ENCODE assay signal across 18 cellular contexts in genomic region chr5:39019231-39019630, GRCh38.
"Had no signal": no experiment of that assay in that cellular context is flagged by ENCODE, and none has a peak within 500 bp of the region (broad histone marks: within the 10 kb centered on the region; RNA-seq: fewer than 3 reads in every experiment).

No MANE protein-coding gene starts in this region.

- H3K9me3 ChIP-seq: esophagus squamous epithelium, suprapubic skin, transverse colon, vagina had no signal

- H3K27me3 Mint-ChIP-seq: activated CD4-positive, alpha-beta T cell treated with anti-CD3 and anti-CD28 coated beads for 36 hours; activated naive CD8-positive, alpha-beta T cell treated with anti-CD3 and anti-CD28 coated beads for 36 hours; effector memory CD8-positive, alpha-beta T cell; stimulated activated naive CD8-positive, alpha-beta T cell treated with anti-CD3 and anti-CD28 coated beads, Interleukin-15, amount 100 ng/mL, for 72 hours had no signal

- ATAC-seq: activated CD4-positive, alpha-beta T cell treated with anti-CD3 and anti-CD28 coated beads for 36 hours; effector memory CD8-positive, alpha-beta T cell; left ventricle myocardium superior; sciatic nerve; stimulated activated naive CD8-positive, alpha-beta T cell treated with anti-CD3 and anti-CD28 coated beads, Interleukin-15, amount 100 ng/mL, for 72 hours had no signal

- H3K9me3 Mint-ChIP-seq: activated naive CD8-positive, alpha-beta T cell treated with anti-CD3 and anti-CD28 coated beads for 36 hours; effector memory CD8-positive, alpha-beta T cell; stimulated activated naive CD8-positive, alpha-beta T cell treated with anti-CD3 and anti-CD28 coated beads, Interleukin-15, amount 100 ng/mL, for 72 hours had no signal

- H3K27me3 ChIP-seq: cardiac muscle cell, esophagus squamous epithelium, suprapubic skin, transverse colon, vagina had no signal

- H3K27ac Mint-ChIP-seq: activated CD4-positive, alpha-beta T cell treated with anti-CD3 and anti-CD28 coated beads for 36 hours; activated naive CD8-positive, alpha-beta T cell treated with anti-CD3 and anti-CD28 coated beads for 36 hours; stimulated activated naive CD8-positive, alpha-beta T cell treated with anti-CD3 and anti-CD28 coated beads, Interleukin-15, amount 100 ng/mL, for 72 hours had no signal

- H3K4me3 ChIP-seq: cardiac muscle cell, esophagus squamous epithelium, smooth muscle cell, suprapubic skin, transverse colon, vagina had no signal

- H3K4me2 ChIP-seq: smooth muscle cell had no signal

- H3K4me3 Mint-ChIP-seq: activated CD4-positive, alpha-beta T cell treated with anti-CD3 and anti-CD28 coated beads for 36 hours; activated naive CD8-positive, alpha-beta T cell treated with anti-CD3 and anti-CD28 coated beads for 36 hours; stimulated activated naive CD8-positive, alpha-beta T cell treated with anti-CD3 and anti-CD28 coated beads, Interleukin-15, amount 100 ng/mL, for 72 hours had no signal

- H3K36me3 ChIP-seq: cardiac muscle cell, transverse colon had no signal

- DNase-seq: activated CD4-positive, alpha-beta T cell treated with anti-CD3 and anti-CD28 coated beads for 36 hours; activated CD4-positive, alpha-beta T cell treated with anti-CD3 and anti-CD28 coated beads, Interleukin-2, amount 50 U/mL, for 48 hours; activated naive CD4-positive, alpha-beta T cell; activated naive CD8-positive, alpha-beta T cell treated with anti-CD3 and anti-CD28 coated beads for 36 hours; amniotic stem cell; effector memory CD8-positive, alpha-beta T cell; esophagus squamous epithelium; kidney glomerular epithelial cell; left ventricle myocardium superior; stimulated activated CD4-positive, alpha-beta T cell treated with anti-CD3 and anti-CD28 coated beads, Interleukin-4, amount 100 ng/mL, for 1 hour; stimulated activated naive CD8-positive, alpha-beta T cell treated with anti-CD3 and anti-CD28 coated beads, Interleukin-15, amount 100 ng/mL, for 72 hours; T-helper 2 cell; transverse colon had no signal

- H3K27ac ChIP-seq: cardiac muscle cell, esophagus squamous epithelium, suprapubic skin, transverse colon, vagina had no signal
